15 cellular contexts compared by ENCODE assay signal in genomic region chr6:10511477-10511876, GRCh38. TPM values are rescaled to one million over a fixed set of nuclear protein-coding genes. Genes with fewer than 3 reads are reported as not detected.
DNase-seq lines count a peak whose midpoint lies in the region; ATAC-seq and TF ChIP-seq lines count a peak whose summit lies in the region.
"Had no signal": no experiment of that assay in that cellular context is flagged by ENCODE, and none has a peak within 500 bp of the region (broad histone marks: within the 10 kb centered on the region; RNA-seq: fewer than 3 reads in every experiment).

No MANE protein-coding gene starts in this region.

- intact Hi-C loops in psoas muscle (cut with DNase I): loop anchor here in 1 of 2 donors (2.0 kb wide), 2 partner anchors 183 to 291 kb away; partner anchors contain the start of genes C6orf52 and PAK1IP1

- WGBS in psoas muscle, 3 donors: 25 to 37% (median 27%) methylated on average over 2 of the region's 2 CpGs

- no peaks in the 10 kb centered on the region for H3K27me3 ChIP-seq in OCI-LY1 (ENCODE audit: insufficient read depth, low read length)
- no peaks in the 10 kb centered on the region for H3K27me3 ChIP-seq in psoas muscle (ENCODE audit: insufficient read depth in 3 of 3, low read length in 2 of 3)

- H3K9me2 ChIP-seq in OCI-LY1 (ENCODE audit: low read depth, low read length): no peaks in the 10 kb centered on the region

- ATAC-seq in psoas muscle (peak; percentile 90 to 92 (median 92)), GM19023 (IDR thresholded peaks at IDR 0.05; ENCODE audit: unreplicated experiment) (no peak), HG03520 (IDR thresholded peaks at IDR 0.05; ENCODE audit: unreplicated experiment) (no peak)
- ATAC-seq in activated CD4-positive, CD25-positive, alpha-beta regulatory T cell treated with anti-CD3 and anti-CD28 coated beads, Interleukin-2, amount 50 U/mL, for 24 hours: no peak
- ATAC-seq: stimulated activated naive B cell treated with anti-CD40 and anti-IgM and Interleukin-4, amounts not matched to agents 10 μg/mL and 1 μg/mL and 100 μg/mL, for 72 hours had no signal

- 0 out of 2 replicates have a peak overlapping the region, but pooled peaks have one; percentile 3 for H2AFZ ChIP-seq in OCI-LY1 (ENCODE audit: low read length)

- H3K36me3 ChIP-seq in OCI-LY1 (ENCODE audit: insufficient read depth, low read length): no peaks in the 10 kb centered on the region
- no peaks in the 10 kb centered on the region for H3K36me3 ChIP-seq in psoas muscle (ENCODE audit: insufficient read depth in 1 of 2, low read depth in 1 of 2)

- H3K27ac ChIP-seq in OCI-LY1 (ENCODE audit: low read depth, low read length, poor library complexity, severe bottlenecking) (no peak overlapping the region), psoas muscle (peak overlapping the region; percentile 76)

- no peak overlapping the region for H3K9ac ChIP-seq in OCI-LY1 (ENCODE audit: low read length)

- TF ChIP-seq CTCF in OCI-LY1 (IDR thresholded peaks at IDR 0.05; ENCODE audit: low read length): no peak
- TF ChIP-seq CTCF in fibroblast of the aortic adventitia (IDR thresholded peaks at IDR 0.05; ENCODE audit: insufficient read depth, low read length): no peak
- TF ChIP-seq CTCF in psoas muscle (IDR thresholded peaks at IDR 0.05): no peak

- H4K20me1 ChIP-seq in OCI-LY1 (ENCODE audit: insufficient read depth, low read length): no peaks in the 10 kb centered on the region

- peaks cover 20% of the 10 kb centered on the region for H3K4me1 ChIP-seq in OCI-LY1 (ENCODE audit: insufficient read depth, low read length, severe bottlenecking)
- H3K4me1 ChIP-seq in psoas muscle: no peaks in the 10 kb centered on the region

- H3K4me2 ChIP-seq in OCI-LY1 (ENCODE audit: low read length): no peak overlapping the region; the same call in 1 of the 2 replicates

- H3K4me3 ChIP-seq in OCI-LY1 (ENCODE audit: low read depth, low read length, poor library complexity, severe bottlenecking): no peak overlapping the region
- no peak overlapping the region for H3K4me3 ChIP-seq in fibroblast of the aortic adventitia (ENCODE audit: low read depth, low read length)
- H3K4me3 ChIP-seq in psoas muscle: no peak overlapping the region

- H3F3A ChIP-seq in OCI-LY1 (ENCODE audit: insufficient read depth, low read length): peaks cover 5% of the 10 kb centered on the region; the same call in 1 of the 2 replicates

- H3K79me2 ChIP-seq in OCI-LY1 (ENCODE audit: insufficient read depth, low read length): no peaks in the 10 kb centered on the region

- H3K9me3 ChIP-seq in OCI-LY1 (ENCODE audit: low read length) (no peaks in the 10 kb centered on the region), psoas muscle (no peaks in the 10 kb centered on the region)

- peak; percentile 23 for DNase-seq in EH (ENCODE audit: low read depth)
- DNase-seq in fibroblast of the aortic adventitia (ENCODE audit: low read depth): peak; percentile 37
- no peak for DNase-seq in psoas muscle
- no peak for DNase-seq in stimulated activated CD4-positive, alpha-beta T cell treated with anti-CD3 and anti-CD28 coated beads, Interleukin-1b, Interleukin-23, amount 100 ng/mL, for 48 hours
- DNase-seq: CD4-positive, alpha-beta memory T cell; glutamatergic neuron; GOT3; NCI-H2081; OCI-M1; stimulated activated CD4-positive, alpha-beta T cell treated with anti-CD3 and anti-CD28 coated beads, Interleukin-2, amount 100 ng/mL, for 24 hours; stimulated activated naive B cell treated with anti-CD40 and anti-IgM and Interleukin-4, amounts not matched to agents 10 μg/mL and 1 μg/mL and 100 μg/mL, for 72 hours had no signal

RNA-seq across cellular contexts. Expression of gene GCNT2, which starts 9.7 kb away (rescaled TPM):
- 2.5 TPM in 1 of 2 replicates, not detected in the other for total RNA-seq in fibroblast of the aortic adventitia (ENCODE audit: low replicate concordance)
- total RNA-seq in psoas muscle: 10 to 100 TPM; 10.1 to 23.1 (median 12.8) TPM
- polyA plus RNA-seq in psoas muscle: 1 to 10 TPM in 2 of 3 donors, under 1 TPM in 1; 0.27 to 4.5 (median 1.1) TPM

Comparison
In these comparisons a context has a peak if more than half of its experiments do, and no peak if none do; other contexts are left out.
1. DNase-seq: peak in EH (single experiment) and fibroblast of the aortic adventitia (single experiment); none in psoas muscle (0 of 2) and stimulated activated CD4-positive, alpha-beta T cell treated with anti-CD3 and anti-CD28 coated beads, Interleukin-1b, Interleukin-23, amount 100 ng/mL, for 48 hours (single experiment).
2. ATAC-seq: peak in psoas muscle (4 of 4); none in activated CD4-positive, CD25-positive, alpha-beta regulatory T cell treated with anti-CD3 and anti-CD28 coated beads, Interleukin-2, amount 50 U/mL, for 24 hours (0 of 2), GM19023 (single experiment) and HG03520 (single experiment).